Comparison of ENCODE assay signal across 19 cellular contexts in genomic region chr6:139536751-139537617, GRCh38.
DNase-seq lines count a peak whose midpoint lies in the region; ATAC-seq, FAIRE-seq and TF ChIP-seq lines count a peak whose summit lies in the region.
"Had no signal": no experiment of that assay in that cellular context is flagged by ENCODE, and none has a peak within 500 bp of the region (broad histone marks: within the 10 kb centered on the region; RNA-seq: fewer than 3 reads in every experiment).

No MANE protein-coding gene starts in this region.

- no peak for TF ChIP-seq RAD21 in HepG2 (CRISPR knock-in tag; IDR thresholded peaks at IDR 0.05)

- H3K27ac ChIP-seq in body of pancreas, result peak overlapping the region; percentile 49 to 84 (median 74)
- no peak overlapping the region for H3K27ac ChIP-seq in HepG2 (ENCODE audit: extremely low read length, insufficient read depth, low read length)
- peak overlapping the region; percentile 35 to 69 (median 56) for H3K27ac ChIP-seq in sigmoid colon
- H3K27ac ChIP-seq in adrenal gland, result no peak overlapping the region
- H3K27ac ChIP-seq: BLaER1, neutrophil, SJCRH30, WERI-Rb-1 had no signal

- H3K27me3 ChIP-seq in body of pancreas (no peaks in the 10 kb centered on the region), HepG2 (ENCODE audit: control insufficient read depth in 1 of 2, insufficient read depth in 2 of 2, low read length in 2 of 2) (no peaks in the 10 kb centered on the region; a peak in 1 of 5 replicates), sigmoid colon (no peaks in the 10 kb centered on the region), adrenal gland (no peaks in the 10 kb centered on the region)
- H3K27me3 ChIP-seq: BLaER1, neutrophil, SJCRH30 had no signal

- H3K79me2 ChIP-seq in HepG2 (ENCODE audit: insufficient read depth, low read length), result no peaks in the 10 kb centered on the region

- H4K20me1 ChIP-seq in HepG2 (ENCODE audit: insufficient read depth, low read length), result no peaks in the 10 kb centered on the region
- H4K20me1 ChIP-seq: BLaER1 had no signal

- in situ Hi-C loops in HepG2 (cut with HindIII; ENCODE audit: extremely low pct_ligation_motif_present, low pct_unique_long_range_greater_than_20kb), result no loop called here

- H3K9me3 ChIP-seq in body of pancreas, result no peaks in the 10 kb centered on the region
- H3K9me3 ChIP-seq in HepG2 (ENCODE audit: low read length), result no peaks in the 10 kb centered on the region
- no peaks in the 10 kb centered on the region for H3K9me3 ChIP-seq in sigmoid colon
- H3K9me3 ChIP-seq in adrenal gland (replicated peaks in 1 of 3), result no peaks in the 10 kb centered on the region
- H3K9me3 ChIP-seq: neutrophil, SJCRH30 had no signal

- TF ChIP-seq POLR2A in body of pancreas (IDR thresholded peaks at IDR 0.05), result peak in 1 of 3 donors; percentile 24
- TF ChIP-seq POLR2A in HepG2 (IDR thresholded peaks at IDR 0.05; ENCODE audit: insufficient read depth in 1 of 2, low read depth in 2 of 2, low read length in 2 of 2), result no peak
- TF ChIP-seq POLR2A in sigmoid colon (IDR thresholded peaks at IDR 0.05), result no peak
- TF ChIP-seq POLR2A in adrenal gland (IDR thresholded peaks at IDR 0.05), result no peak

- H3K9ac ChIP-seq in HepG2 (ENCODE audit: insufficient read depth, low read depth, low read length), result no peak overlapping the region
- H3K9ac ChIP-seq: BLaER1 had no signal

- no peak for TF ChIP-seq CTCF in body of pancreas (IDR thresholded peaks at IDR 0.05)
- TF ChIP-seq CTCF in HepG2 (CRISPR knock-in tag; IDR thresholded peaks at IDR 0.05), result no peak
- no peak for TF ChIP-seq CTCF in sigmoid colon (IDR thresholded peaks at IDR 0.05)
- no peak for TF ChIP-seq CTCF in adrenal gland (IDR thresholded peaks at IDR 0.05)

- H2AFZ ChIP-seq in HepG2 (ENCODE audit: low read length), result peak overlapping the region; percentile 16

- CTCF ChIA-PET in HepG2 (lab: Yijun Ruan, JAX; ENCODE audit: low intra/inter-chr PET ratio, low total read pairs), result no interaction called here

- BruUV-seq in HepG2 (replicated peaks; lab: Mats Ljungman, UMichigan), result no TSS peak

- 28 to 38% methylated on average over 8 of the region's 8 CpGs for WGBS in body of pancreas, 2 donors
- WGBS in HepG2 (ENCODE audit: low lambda C conversion rate), result 13% methylated on average over 8 of the region's 8 CpGs
- 23 to 73% methylated on average over 8 of the region's 8 CpGs for WGBS in sigmoid colon, 2 donors
- WGBS in adrenal gland, 4 donors, result 86 to 93% (median 90%) methylated on average over 8 of the region's 8 CpGs

- no peak for FAIRE-seq in HepG2 (lab: Jason Lieb, UNC)
- FAIRE-seq: bronchial epithelial cell, GM12892 had no signal

- no peak overlapping the region for H3K4me3 ChIP-seq in body of pancreas
- peak overlapping the region in 1 of 3 experiments; percentile 48; a peak in 2 of 6 replicates for H3K4me3 ChIP-seq in HepG2 (replicated peaks in 1 of 3; ENCODE audit: insufficient read depth in 1 of 3, low read depth in 2 of 3, low read length in 3 of 3)
- no peak overlapping the region for H3K4me3 ChIP-seq in sigmoid colon
- H3K4me3 ChIP-seq in adrenal gland, result no peak overlapping the region
- H3K4me3 ChIP-seq: BLaER1, lung, SJCRH30 had no signal

- DNase-seq in HT-29 (ENCODE audit: low spot score), result peak; percentile 69
- DNase-seq in body of pancreas, result peak in 3 of 4 donors; percentile 53 to 60 (median 56)
- DNase-seq in HepG2 (ENCODE audit: low spot score), result no peak
- DNase-seq in sigmoid colon, result no peak
- no peak for DNase-seq in cortex of kidney (lab: John Stamatoyannopoulos, UW)
- DNase-seq in OCI-M2 (lab: John Stamatoyannopoulos, UW; ENCODE audit: unreplicated experiment), result no peak
- DNase-seq in DMS 273 treated with DMSO at 0.1 percent for 48 hours (lab: John Stamatoyannopoulos, UW), result no peak
- no peak for DNase-seq in adrenal gland
- DNase-seq: activated naive CD4-positive, alpha-beta T cell; head of caudate nucleus; MV-4-11; NCI-H2171; SJCRH30; WERI-Rb-1 had no signal

- TF ChIP-seq EP300 in HepG2 (IDR thresholded peaks at IDR 0.05; ENCODE audit: low read depth in 2 of 2, low read length in 2 of 2), result no peak
- TF ChIP-seq EP300 in HepG2 (CRISPR knock-in tag; IDR thresholded peaks at IDR 0.05; ENCODE audit: borderline replicate concordance), result no peak
- no peak for TF ChIP-seq EP300 in sigmoid colon (IDR thresholded peaks at IDR 0.05)

- no peaks in the 10 kb centered on the region for H3K36me3 ChIP-seq in body of pancreas (replicated peaks in 1 of 2; ENCODE audit: insufficient read depth in 1 of 2, low read depth in 2 of 2)
- no peaks in the 10 kb centered on the region for H3K36me3 ChIP-seq in HepG2 (replicated peaks in 1 of 2; ENCODE audit: control insufficient read depth in 1 of 2, insufficient read depth in 2 of 2, low read length in 2 of 2)
- H3K36me3 ChIP-seq in sigmoid colon, result no peaks in the 10 kb centered on the region
- H3K36me3 ChIP-seq in adrenal gland (replicated peaks in 1 of 2), result no peaks in the 10 kb centered on the region
- H3K36me3 ChIP-seq: BLaER1, neutrophil, SJCRH30, WERI-Rb-1 had no signal

- POLR2A ChIA-PET in HepG2 (lab: Yijun Ruan, JAX), result interaction anchor here (1.2 to 1.5 kb wide), 2 partner anchors 160 to 162 kb away, joined by 3 to 6 read pairs; partner anchors contain the start of gene CITED2

- H3K4me1 ChIP-seq in body of pancreas, result peaks cover 71% of the 10 kb centered on the region
- H3K4me1 ChIP-seq in HepG2 (ENCODE audit: insufficient read depth, low read length), result peaks cover 50% of the 10 kb centered on the region
- H3K4me1 ChIP-seq in sigmoid colon, result peaks cover 0 to 42% (median 41%) of the 10 kb centered on the region in 4 donors
- H3K4me1 ChIP-seq in adrenal gland (replicated peaks in 1 of 2), result peaks cover 0 to 15% of the 10 kb centered on the region in 2 donors

- H3K4me2 ChIP-seq in HepG2 (ENCODE audit: low read depth, low read length), result peak overlapping the region; percentile 67
- H3K4me2 ChIP-seq: BLaER1 had no signal

- intact Hi-C loops in body of pancreas (cut with DNase I), result no loop called here
- intact Hi-C loops in HepG2 (cut with micrococcal nuclease; ENCODE audit: unreplicated experiment), result loop anchor here (2.0 kb wide), 1 partner anchor 162 kb away; the partner anchor contains the start of gene CITED2
- intact Hi-C loops in sigmoid colon (cut with DNase I), result no loop called here
- intact Hi-C loops in adrenal gland (cut with DNase I), result no loop called here

- ATAC-seq in body of pancreas (peak; percentile 41), HepG2 (peak; percentile 69)

TF ChIP-seq in HepG2, 621 proteins besides CTCF, POLR2A, EP300 and RAD21 (continues in another document):
- no peak for TF ChIP-seq KLF13 (CRISPR knock-in tag; IDR thresholded peaks at IDR 0.05)
- no peak for TF ChIP-seq CREM (IDR thresholded peaks at IDR 0.05)
- TF ChIP-seq CREM (CRISPR knock-in tag; IDR thresholded peaks at IDR 0.05), result no peak
- no peak for TF ChIP-seq HDAC6 (IDR thresholded peaks at IDR 0.05; ENCODE audit: low read depth, low read length)
- TF ChIP-seq SSRP1 (CRISPR knock-in tag; IDR thresholded peaks at IDR 0.05), result 0 out of 2 replicates have a peak, but pooled peaks have one; percentile 62
- TF ChIP-seq POGZ (CRISPR knock-in tag; IDR thresholded peaks at IDR 0.05), result 0 out of 2 replicates have a peak, but pooled peaks have one; percentile 25
- TF ChIP-seq ZNF234 (CRISPR knock-in tag; conservative IDR thresholded peaks at IDR 0.05), result no peak
- TF ChIP-seq ZBTB8A (CRISPR knock-in tag; IDR thresholded peaks at IDR 0.05; ENCODE audit: borderline replicate concordance, low read depth), result no peak
- TF ChIP-seq TRIM24 (CRISPR knock-in tag; IDR thresholded peaks at IDR 0.05), result no peak
- no peak for TF ChIP-seq SRSF9 (IDR thresholded peaks at IDR 0.05; ENCODE audit: borderline replicate concordance, insufficient read depth, low read depth, low read length, poor library complexity, severe bottlenecking)
- TF ChIP-seq MNT (IDR thresholded peaks at IDR 0.05), result no peak
- 0 out of 2 replicates have a peak, but pooled peaks have one; percentile 13 for TF ChIP-seq ZMYM4 (CRISPR knock-in tag; IDR thresholded peaks at IDR 0.05)
- no peak for TF ChIP-seq PBX2 (CRISPR knock-in tag; IDR thresholded peaks at IDR 0.05)
- no peak for TF ChIP-seq THYN1 (CRISPR knock-in tag; IDR thresholded peaks at IDR 0.05; ENCODE audit: borderline replicate concordance, low read depth)
- TF ChIP-seq THAP7 (CRISPR knock-in tag; IDR thresholded peaks at IDR 0.05), result no peak
- no peak for TF ChIP-seq HNF4G (IDR thresholded peaks at IDR 0.05; ENCODE audit: borderline replicate concordance, low read depth, low read length)
- no peak for TF ChIP-seq HNF4G (CRISPR knock-in tag; IDR thresholded peaks at IDR 0.05; ENCODE audit: borderline replicate concordance, low read depth)
- TF ChIP-seq RNF2 (conservative IDR thresholded peaks at IDR 0.05; ENCODE audit: low read depth), result no peak
- no peak for TF ChIP-seq KLF11 (CRISPR knock-in tag; IDR thresholded peaks at IDR 0.05)

Comparison
In these comparisons a context has a peak if more than half of its experiments do, and no peak if none do; other contexts are left out.
1. DNase-seq: peak in HT-29 (single experiment) and body of pancreas (3 of 4); none in HepG2 (single experiment), sigmoid colon (single experiment), cortex of kidney (single experiment), OCI-M2 (single experiment), DMS 273 treated with DMSO at 0.1 percent for 48 hours (single experiment) and adrenal gland (0 of 7).
2. H3K27ac ChIP-seq: peak in body of pancreas (4 of 4) and sigmoid colon (4 of 4); none in HepG2 (single experiment) and adrenal gland (0 of 5).